Comparison of ENCODE assay signal across 1 cellular context in genomic region chr19:48506138-48506733, GRCh38.
TF ChIP-seq lines count a peak whose summit lies in the region.

No MANE protein-coding gene starts in this region.

TF ChIP-seq in HEK293, 187 proteins besides CTCF, POLR2A, EP300 and RAD21 (continued from another document):
- TF ChIP-seq REPIN1 (tag by site-specific recombination; IDR thresholded peaks at IDR 0.05; ENCODE audit: low read depth) (no peak), ZNF624 (tag by site-specific recombination; IDR thresholded peaks at IDR 0.05) (no peak), ZNF707 (tag by site-specific recombination; IDR thresholded peaks at IDR 0.05) (no peak), SALL2 (tag by site-specific recombination; IDR thresholded peaks at IDR 0.05; ENCODE audit: borderline replicate concordance) (no peak), YY2 (tag by site-specific recombination; IDR thresholded peaks at IDR 0.05) (no peak), ZNF148 (tag by site-specific recombination; IDR thresholded peaks at IDR 0.05; ENCODE audit: borderline replicate concordance) (no peak), ZNF133 (tag by site-specific recombination; IDR thresholded peaks at IDR 0.05) (no peak), IKZF3 (tag by site-specific recombination; IDR thresholded peaks at IDR 0.05) (no peak), SETDB1 (IDR thresholded peaks at IDR 0.05; ENCODE audit: insufficient read length, low read length) (no peak), ZNF324 (tag by site-specific recombination; IDR thresholded peaks at IDR 0.05) (no peak), ZNF302 (tag by site-specific recombination; IDR thresholded peaks at IDR 0.05; ENCODE audit: low read depth) (no peak), SP3 (tag by site-specific recombination; IDR thresholded peaks at IDR 0.05) (no peak), ZEB2 (tag by site-specific recombination; IDR thresholded peaks at IDR 0.05) (no peak), MYNN (tag by site-specific recombination; IDR thresholded peaks at IDR 0.05; ENCODE audit: borderline replicate concordance) (no peak), ZNF792 (tag by site-specific recombination; IDR thresholded peaks at IDR 0.05) (no peak), ZNF654 (tag by site-specific recombination; IDR thresholded peaks at IDR 0.05; ENCODE audit: low read depth) (peak; percentile 73)
- TF ChIP-seq, protein P1, sequence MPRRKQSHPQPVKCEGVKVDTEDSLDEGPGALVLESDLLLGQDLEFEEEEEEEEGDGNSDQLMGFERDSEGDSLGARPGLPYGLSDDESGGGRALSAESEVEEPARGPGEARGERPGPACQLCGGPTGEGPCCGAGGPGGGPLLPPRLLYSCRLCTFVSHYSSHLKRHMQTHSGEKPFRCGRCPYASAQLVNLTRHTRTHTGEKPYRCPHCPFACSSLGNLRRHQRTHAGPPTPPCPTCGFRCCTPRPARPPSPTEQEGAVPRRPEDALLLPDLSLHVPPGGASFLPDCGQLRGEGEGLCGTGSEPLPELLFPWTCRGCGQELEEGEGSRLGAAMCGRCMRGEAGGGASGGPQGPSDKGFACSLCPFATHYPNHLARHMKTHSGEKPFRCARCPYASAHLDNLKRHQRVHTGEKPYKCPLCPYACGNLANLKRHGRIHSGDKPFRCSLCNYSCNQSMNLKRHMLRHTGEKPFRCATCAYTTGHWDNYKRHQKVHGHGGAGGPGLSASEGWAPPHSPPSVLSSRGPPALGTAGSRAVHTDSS (tag by site-specific recombination; IDR thresholded peaks at IDR 0.05), result no peak
- TF ChIP-seq, protein P2, sequence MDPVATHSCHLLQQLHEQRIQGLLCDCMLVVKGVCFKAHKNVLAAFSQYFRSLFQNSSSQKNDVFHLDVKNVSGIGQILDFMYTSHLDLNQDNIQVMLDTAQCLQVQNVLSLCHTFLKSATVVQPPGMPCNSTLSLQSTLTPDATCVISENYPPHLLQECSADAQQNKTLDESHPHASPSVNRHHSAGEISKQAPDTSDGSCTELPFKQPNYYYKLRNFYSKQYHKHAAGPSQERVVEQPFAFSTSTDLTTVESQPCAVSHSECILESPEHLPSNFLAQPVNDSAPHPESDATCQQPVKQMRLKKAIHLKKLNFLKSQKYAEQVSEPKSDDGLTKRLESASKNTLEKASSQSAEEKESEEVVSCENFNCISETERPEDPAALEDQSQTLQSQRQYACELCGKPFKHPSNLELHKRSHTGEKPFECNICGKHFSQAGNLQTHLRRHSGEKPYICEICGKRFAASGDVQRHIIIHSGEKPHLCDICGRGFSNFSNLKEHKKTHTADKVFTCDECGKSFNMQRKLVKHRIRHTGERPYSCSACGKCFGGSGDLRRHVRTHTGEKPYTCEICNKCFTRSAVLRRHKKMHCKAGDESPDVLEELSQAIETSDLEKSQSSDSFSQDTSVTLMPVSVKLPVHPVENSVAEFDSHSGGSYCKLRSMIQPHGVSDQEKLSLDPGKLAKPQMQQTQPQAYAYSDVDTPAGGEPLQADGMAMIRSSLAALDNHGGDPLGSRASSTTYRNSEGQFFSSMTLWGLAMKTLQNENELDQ (tag by site-specific recombination; IDR thresholded peaks at IDR 0.05; ENCODE audit: low read depth), result no peak
- TF ChIP-seq, protein P3, sequence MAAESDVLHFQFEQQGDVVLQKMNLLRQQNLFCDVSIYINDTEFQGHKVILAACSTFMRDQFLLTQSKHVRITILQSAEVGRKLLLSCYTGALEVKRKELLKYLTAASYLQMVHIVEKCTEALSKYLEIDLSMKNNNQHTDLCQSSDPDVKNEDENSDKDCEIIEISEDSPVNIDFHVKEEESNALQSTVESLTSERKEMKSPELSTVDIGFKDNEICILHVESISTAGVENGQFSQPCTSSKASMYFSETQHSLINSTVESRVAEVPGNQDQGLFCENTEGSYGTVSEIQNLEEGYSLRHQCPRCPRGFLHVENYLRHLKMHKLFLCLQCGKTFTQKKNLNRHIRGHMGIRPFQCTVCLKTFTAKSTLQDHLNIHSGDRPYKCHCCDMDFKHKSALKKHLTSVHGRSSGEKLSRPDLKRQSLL (tag by site-specific recombination; IDR thresholded peaks at IDR 0.05), result no peak
- TF ChIP-seq, protein P4, sequence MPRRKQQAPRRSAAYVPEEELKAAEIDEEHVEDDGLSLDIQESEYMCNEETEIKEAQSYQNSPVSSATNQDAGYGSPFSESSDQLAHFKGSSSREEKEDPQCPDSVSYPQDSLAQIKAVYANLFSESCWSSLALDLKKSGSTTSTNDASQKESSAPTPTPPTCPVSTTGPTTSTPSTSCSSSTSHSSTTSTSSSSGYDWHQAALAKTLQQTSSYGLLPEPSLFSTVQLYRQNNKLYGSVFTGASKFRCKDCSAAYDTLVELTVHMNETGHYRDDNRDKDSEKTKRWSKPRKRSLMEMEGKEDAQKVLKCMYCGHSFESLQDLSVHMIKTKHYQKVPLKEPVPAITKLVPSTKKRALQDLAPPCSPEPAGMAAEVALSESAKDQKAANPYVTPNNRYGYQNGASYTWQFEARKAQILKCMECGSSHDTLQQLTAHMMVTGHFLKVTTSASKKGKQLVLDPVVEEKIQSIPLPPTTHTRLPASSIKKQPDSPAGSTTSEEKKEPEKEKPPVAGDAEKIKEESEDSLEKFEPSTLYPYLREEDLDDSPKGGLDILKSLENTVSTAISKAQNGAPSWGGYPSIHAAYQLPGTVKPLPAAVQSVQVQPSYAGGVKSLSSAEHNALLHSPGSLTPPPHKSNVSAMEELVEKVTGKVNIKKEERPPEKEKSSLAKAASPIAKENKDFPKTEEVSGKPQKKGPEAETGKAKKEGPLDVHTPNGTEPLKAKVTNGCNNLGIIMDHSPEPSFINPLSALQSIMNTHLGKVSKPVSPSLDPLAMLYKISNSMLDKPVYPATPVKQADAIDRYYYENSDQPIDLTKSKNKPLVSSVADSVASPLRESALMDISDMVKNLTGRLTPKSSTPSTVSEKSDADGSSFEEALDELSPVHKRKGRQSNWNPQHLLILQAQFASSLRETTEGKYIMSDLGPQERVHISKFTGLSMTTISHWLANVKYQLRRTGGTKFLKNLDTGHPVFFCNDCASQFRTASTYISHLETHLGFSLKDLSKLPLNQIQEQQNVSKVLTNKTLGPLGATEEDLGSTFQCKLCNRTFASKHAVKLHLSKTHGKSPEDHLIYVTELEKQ (tag by site-specific recombination; IDR thresholded peaks at IDR 0.05; ENCODE audit: borderline replicate concordance), result no peak
- TF ChIP-seq, protein P5, sequence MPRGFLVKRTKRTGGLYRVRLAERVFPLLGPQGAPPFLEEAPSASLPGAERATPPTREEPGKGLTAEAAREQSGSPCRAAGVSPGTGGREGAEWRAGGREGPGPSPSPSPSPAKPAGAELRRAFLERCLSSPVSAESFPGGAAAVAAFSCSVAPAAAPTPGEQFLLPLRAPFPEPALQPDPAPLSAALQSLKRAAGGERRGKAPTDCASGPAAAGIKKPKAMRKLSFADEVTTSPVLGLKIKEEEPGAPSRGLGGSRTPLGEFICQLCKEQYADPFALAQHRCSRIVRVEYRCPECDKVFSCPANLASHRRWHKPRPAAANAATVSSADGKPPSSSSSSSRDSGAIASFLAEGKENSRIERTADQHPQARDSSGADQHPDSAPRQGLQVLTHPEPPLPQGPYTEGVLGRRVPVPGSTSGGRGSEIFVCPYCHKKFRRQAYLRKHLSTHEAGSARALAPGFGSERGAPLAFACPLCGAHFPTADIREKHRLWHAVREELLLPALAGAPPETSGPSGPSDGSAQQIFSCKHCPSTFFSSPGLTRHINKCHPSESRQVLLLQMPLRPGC (tag by site-specific recombination; IDR thresholded peaks at IDR 0.05), result no peak
TF ChIP-seq in HEK293: peak in this region for 13.
